In genomic region chr21:44995257-44995941, GRCh38 we compare ENCODE assay signal across 29 cellular contexts. TPM values are rescaled to one million over a fixed set of nuclear protein-coding genes. Genes with fewer than 3 reads are reported as not detected.
DNase-seq lines count a peak whose midpoint lies in the region; ATAC-seq and TF ChIP-seq lines count a peak whose summit lies in the region.
"Had no signal": no experiment of that assay in that cellular context is flagged by ENCODE, and none has a peak within 500 bp of the region (broad histone marks: within the 10 kb centered on the region; RNA-seq: fewer than 3 reads in every experiment).

No MANE protein-coding gene starts in this region.

- no peaks in the 10 kb centered on the region for H3K36me3 ChIP-seq in thoracic aorta
- no peaks in the 10 kb centered on the region for H3K36me3 ChIP-seq in testis (ENCODE audit: low read depth, missing control alignments)
- H3K36me3 ChIP-seq: pancreas, uterus had no signal

- no peak for TF ChIP-seq CTCF in glutamatergic neuron (IDR thresholded peaks at IDR 0.05; ENCODE audit: partially characterized antibody, unreplicated experiment)
- TF ChIP-seq CTCF in thoracic aorta (IDR thresholded peaks at IDR 0.05) = no peak
- TF ChIP-seq CTCF in testis (IDR thresholded peaks at IDR 0.05) = no peak

- peak overlapping the region; percentile 17 to 73 for H3K27ac ChIP-seq in thoracic aorta
- no peak overlapping the region for H3K27ac ChIP-seq in testis
- H3K27ac ChIP-seq: pancreas, uterus had no signal

- no peak for ATAC-seq in thoracic aorta (ENCODE audit: insufficient number of reproducible peaks, low FRiP score, low read depth)
- no peak for ATAC-seq in natural killer cell treated with Interleukin-12 subunit alpha and Interleukin-12 subunit beta and Interleukin-15 and Interleukin-18, amount 100 ng/mL, for 72 hours
- ATAC-seq: activated naive CD4-positive, alpha-beta T cell treated with anti-CD3 and anti-CD28 coated beads, Interleukin-2, amount 50 U/mL, for 72 hours; activated T-helper 17 cell treated with anti-CD3 and anti-CD28 coated beads, Interleukin-2, amount 50 U/mL, for 72 hours; left colon; natural killer cell; pancreas had no signal

- no peaks in the 10 kb centered on the region for H3K9me3 ChIP-seq in thoracic aorta
- H3K9me3 ChIP-seq in testis = no peaks in the 10 kb centered on the region
- H3K9me3 ChIP-seq: pancreas, uterus had no signal

- no peaks in the 10 kb centered on the region for H3K27me3 ChIP-seq in thoracic aorta (replicated peaks; ENCODE audit: insufficient read depth)
- H3K27me3 ChIP-seq in testis = no peaks in the 10 kb centered on the region
- H3K27me3 ChIP-seq: pancreas, uterus had no signal

- H3K4me3 ChIP-seq in thoracic aorta = no peak overlapping the region
- no peak overlapping the region for H3K4me3 ChIP-seq in testis
- H3K4me3 ChIP-seq: pancreas, uterus had no signal

- peaks cover 12 to 32% of the 10 kb centered on the region in 2 donors for H3K4me1 ChIP-seq in thoracic aorta (ENCODE audit: control insufficient read depth in 1 of 2, low read depth in 2 of 2)
- no peaks in the 10 kb centered on the region for H3K4me1 ChIP-seq in testis
- H3K4me1 ChIP-seq: pancreas had no signal

- DNase-seq in NAMALWA (ENCODE audit: low spot score) (peak; percentile 40), glutamatergic neuron (peak; percentile 18), pons (ENCODE audit: low spot score) (peak; percentile 29), thoracic aorta (ENCODE audit: low spot score) (no peak), CD1c-positive myeloid dendritic cell (ENCODE audit: extremely low spot score) (no peak), testis (no peak)
- no peak for DNase-seq in natural killer cell treated with Interleukin-12 subunit alpha and Interleukin-12 subunit beta and Interleukin-15 and Interleukin-18, amount 100 ng/mL, for 72 hours (ENCODE audit: low spot score)
- DNase-seq: activated CD4-positive, alpha-beta T cell treated with anti-CD3 and anti-CD28 coated beads, Interleukin-2, amount 50 U/mL, for 48 hours; activated CD4-positive, CD25-positive, alpha-beta regulatory T cell; activated CD8-positive, alpha-beta memory T cell treated with anti-CD3 and anti-CD28 coated beads, Interleukin-2, amount 50 U/mL, for 48 hours; anterior cingulate cortex; CD4-positive, CD25-positive, alpha-beta regulatory T cell; central memory CD4-positive, alpha-beta T cell; HCEC 1CT; head of caudate nucleus; left colon; natural killer cell; NCI-H1092 treated with DMSO at 0.1 percent for 48 hours; NCI-H2029; NCI-H345; NCI-H774; stimulated activated CD8-positive, alpha-beta memory T cell treated with anti-CD3 and anti-CD28 coated beads, Interleukin-4, amount 100 ng/mL, for 48 hours; T-helper 9 cell; uterus had no signal

- TF ChIP-seq POLR2A in testis (IDR thresholded peaks at IDR 0.05) = no peak

- WGBS in testis, 2 donors = 90 to 97% methylated on average over 23 to 26 of the region's 26 CpGs

- peaks cover 4% of the 10 kb centered on the region for H3K27me3 Mint-ChIP-seq in glutamatergic neuron (ENCODE audit: unreplicated experiment)
- no peaks in the 10 kb centered on the region for H3K27me3 Mint-ChIP-seq in natural killer cell treated with Interleukin-12 subunit alpha and Interleukin-12 subunit beta and Interleukin-15 and Interleukin-18, amount 100 ng/mL, for 72 hours
- H3K27me3 Mint-ChIP-seq: activated T-helper 17 cell treated with anti-CD3 and anti-CD28 coated beads, Interleukin-2, amount 50 U/mL, for 72 hours; CD4-positive, CD25-positive, alpha-beta regulatory T cell had no signal

- peaks cover 5% of the 10 kb centered on the region for H3K9me3 Mint-ChIP-seq in glutamatergic neuron (ENCODE audit: unreplicated experiment)
- no peaks in the 10 kb centered on the region for H3K9me3 Mint-ChIP-seq in natural killer cell treated with Interleukin-12 subunit alpha and Interleukin-12 subunit beta and Interleukin-15 and Interleukin-18, amount 100 ng/mL, for 72 hours
- H3K9me3 Mint-ChIP-seq: activated naive CD4-positive, alpha-beta T cell treated with anti-CD3 and anti-CD28 coated beads, Interleukin-2, amount 50 U/mL, for 72 hours; activated T-helper 17 cell treated with anti-CD3 and anti-CD28 coated beads, Interleukin-2, amount 50 U/mL, for 72 hours; CD4-positive, CD25-positive, alpha-beta regulatory T cell; dendritic cell treated with granulocyte-macrophage colony-stimulating factor and Interleukin-4, amounts not matched to agents 40 ng/mL and 50 ng/mL, for 4 days; mesothelial cell of epicardium; natural killer cell had no signal

- no peaks in the 10 kb centered on the region for H3K36me3 Mint-ChIP-seq in glutamatergic neuron (ENCODE audit: unreplicated experiment)
- H3K36me3 Mint-ChIP-seq in natural killer cell treated with Interleukin-12 subunit alpha and Interleukin-12 subunit beta and Interleukin-15 and Interleukin-18, amount 100 ng/mL, for 72 hours = no peaks in the 10 kb centered on the region
- H3K36me3 Mint-ChIP-seq: activated naive CD4-positive, alpha-beta T cell treated with anti-CD3 and anti-CD28 coated beads, Interleukin-2, amount 50 U/mL, for 72 hours; CD4-positive, CD25-positive, alpha-beta regulatory T cell; mesothelial cell of epicardium; natural killer cell had no signal

- H3K4me3 Mint-ChIP-seq in glutamatergic neuron (ENCODE audit: unreplicated experiment) = no peak overlapping the region
- H3K4me3 Mint-ChIP-seq in natural killer cell treated with Interleukin-12 subunit alpha and Interleukin-12 subunit beta and Interleukin-15 and Interleukin-18, amount 100 ng/mL, for 72 hours = no peak overlapping the region
- H3K4me3 Mint-ChIP-seq: activated T-helper 17 cell treated with anti-CD3 and anti-CD28 coated beads, Interleukin-2, amount 50 U/mL, for 72 hours; CD4-positive, CD25-positive, alpha-beta regulatory T cell; dendritic cell treated with granulocyte-macrophage colony-stimulating factor and Interleukin-4, amounts not matched to agents 40 ng/mL and 50 ng/mL, for 4 days; mesothelial cell of epicardium; natural killer cell had no signal

- intact Hi-C loops in testis (cut with DNase I; ENCODE audit: low total_unique reads) = no loop called here

- H3K27ac Mint-ChIP-seq in glutamatergic neuron (ENCODE audit: unreplicated experiment) = no peak overlapping the region
- no peak overlapping the region for H3K27ac Mint-ChIP-seq in natural killer cell treated with Interleukin-12 subunit alpha and Interleukin-12 subunit beta and Interleukin-15 and Interleukin-18, amount 100 ng/mL, for 72 hours
- H3K27ac Mint-ChIP-seq: activated naive CD4-positive, alpha-beta T cell treated with anti-CD3 and anti-CD28 coated beads, Interleukin-2, amount 50 U/mL, for 72 hours; activated T-helper 17 cell treated with anti-CD3 and anti-CD28 coated beads, Interleukin-2, amount 50 U/mL, for 72 hours; CD4-positive, CD25-positive, alpha-beta regulatory T cell; dendritic cell treated with granulocyte-macrophage colony-stimulating factor and Interleukin-4, amounts not matched to agents 40 ng/mL and 50 ng/mL, for 4 days; mesothelial cell of epicardium; natural killer cell had no signal

- peaks cover 6% of the 10 kb centered on the region for H3K4me1 Mint-ChIP-seq in glutamatergic neuron (ENCODE audit: low read depth, unreplicated experiment)
- H3K4me1 Mint-ChIP-seq in natural killer cell treated with Interleukin-12 subunit alpha and Interleukin-12 subunit beta and Interleukin-15 and Interleukin-18, amount 100 ng/mL, for 72 hours (ENCODE audit: low read depth in 2 of 2) = no peaks in the 10 kb centered on the region
- H3K4me1 Mint-ChIP-seq: activated T-helper 17 cell treated with anti-CD3 and anti-CD28 coated beads, Interleukin-2, amount 50 U/mL, for 72 hours; CD4-positive, CD25-positive, alpha-beta regulatory T cell; natural killer cell had no signal

RNA-seq across cellular contexts. Expression of gene SLX9, which starts 55.6 kb away (rescaled TPM):
- total RNA-seq in glutamatergic neuron (ENCODE audit: unreplicated experiment) = 30.7 TPM
- 10 to 100 TPM in 1 of 2 donors, 1 to 10 TPM in 1; 5.9 to 10.6 TPM for total RNA-seq in thoracic aorta
- total RNA-seq in natural killer cell treated with Interleukin-12 subunit alpha and Interleukin-12 subunit beta and Interleukin-15 and Interleukin-18, amount 100 ng/mL, for 72 hours = 10 to 100 TPM; 43.5 to 83.6 TPM
- total RNA-seq in testis = 10 to 100 TPM; 30.8 to 31.9 TPM
- polyA plus RNA-seq in testis (ENCODE audit: insufficient read depth, low read depth, low replicate concordance) = 46.2 TPM

Comparison
In these comparisons a context has a peak if more than half of its experiments do, and no peak if none do; other contexts are left out.
1. DNase-seq: peak in NAMALWA (single experiment), glutamatergic neuron (single experiment) and pons (single experiment); none in thoracic aorta (single experiment), CD1c-positive myeloid dendritic cell (single experiment), natural killer cell treated with Interleukin-12 subunit alpha and Interleukin-12 subunit beta and Interleukin-15 and Interleukin-18, amount 100 ng/mL, for 72 hours (single experiment) and testis (single experiment).
2. H3K27ac ChIP-seq: peak in thoracic aorta (2 of 2); none in testis (0 of 2).